20 cellular contexts compared by ENCODE assay signal in genomic region chr7:33666526-33666925, GRCh38.
DNase-seq lines count a peak whose midpoint lies in the region; ATAC-seq, FAIRE-seq and TF ChIP-seq lines count a peak whose summit lies in the region.
"Had no signal": no experiment of that assay in that cellular context is flagged by ENCODE, and none has a peak within 500 bp of the region (broad histone marks: within the 10 kb centered on the region; RNA-seq: fewer than 3 reads in every experiment).

No MANE protein-coding gene starts in this region.

- no peaks in the 10 kb centered on the region for H3K4me1 ChIP-seq in right lobe of liver

- ATAC-seq in GM19328 (IDR thresholded peaks at IDR 0.05; ENCODE audit: unreplicated experiment): no peak
- no peak for ATAC-seq in right lobe of liver
- ATAC-seq: A549 had no signal

- intact Hi-C loops in right lobe of liver (cut with DNase I): no loop called here

- FAIRE-seq in bronchial epithelial cell (lab: Jason Lieb, UNC): no peak
- FAIRE-seq: A549, D721Med had no signal

- H3K36me3 ChIP-seq in bronchial epithelial cell (ENCODE audit: control insufficient read depth, insufficient read depth, low read length): no peaks in the 10 kb centered on the region
- H3K36me3 ChIP-seq in right lobe of liver: no peaks in the 10 kb centered on the region
- H3K36me3 ChIP-seq: BLaER1, SJSA1 had no signal

- no peak overlapping the region for H3K27ac ChIP-seq in right lobe of liver
- H3K27ac ChIP-seq: A549, BLaER1, PC-9, SJSA1 had no signal

- TF ChIP-seq CTCF in bronchial epithelial cell (IDR thresholded peaks at IDR 0.05; ENCODE audit: insufficient read depth, low read length, severe bottlenecking) (no peak), right lobe of liver (IDR thresholded peaks at IDR 0.05) (no peak)

- no peaks in the 10 kb centered on the region for H3K27me3 ChIP-seq in bronchial epithelial cell (ENCODE audit: control insufficient read depth, insufficient read depth, low read length)
- no peaks in the 10 kb centered on the region for H3K27me3 ChIP-seq in right lobe of liver
- H3K27me3 ChIP-seq: BLaER1, SJSA1 had no signal

- H3K4me3 ChIP-seq in bronchial epithelial cell (ENCODE audit: low read depth, low read length) (no peak overlapping the region), right lobe of liver (no peak overlapping the region)
- H3K4me3 ChIP-seq: A549, BLaER1, PC-9, SJSA1 had no signal

- no peaks in the 10 kb centered on the region for H3K9me3 ChIP-seq in right lobe of liver
- H3K9me3 ChIP-seq: A549, BLaER1, SJSA1 had no signal

- no peak for TF ChIP-seq POLR2A in right lobe of liver (IDR thresholded peaks at IDR 0.05)

- DNase-seq in EL (peak; percentile 31), LHCN-M2 (ENCODE audit: low read depth) (peak; percentile 63), bronchial epithelial cell (ENCODE audit: low read depth) (peak; percentile 81), renal cortical epithelial cell (ENCODE audit: low read depth) (peak; percentile 9), DMS53 treated with DMSO at 0.1 percent for 48 hours (lab: John Stamatoyannopoulos, UW; ENCODE audit: unreplicated experiment) (no peak), right lobe of liver (no peak), DMS153 treated with DMSO at 0.1 percent for 48 hours (lab: John Stamatoyannopoulos, UW; ENCODE audit: unreplicated experiment) (no peak)
- DNase-seq: DMS79 treated with DMSO at 0.1 percent for 48 hours, GDM1, GOT3, KG1, NCI-H1436, NCI-H1930, NCI-H524, PC-9 had no signal

Comparison
In these comparisons a context has a peak if more than half of its experiments do, and no peak if none do; other contexts are left out.
1. DNase-seq: peak in EL (single experiment), LHCN-M2 (single experiment), bronchial epithelial cell (single experiment) and renal cortical epithelial cell (single experiment); none in DMS53 treated with DMSO at 0.1 percent for 48 hours (single experiment), right lobe of liver (0 of 3) and DMS153 treated with DMSO at 0.1 percent for 48 hours (single experiment).